ENCODE assay signal across 14 cellular contexts in the genomic region with DNA sequence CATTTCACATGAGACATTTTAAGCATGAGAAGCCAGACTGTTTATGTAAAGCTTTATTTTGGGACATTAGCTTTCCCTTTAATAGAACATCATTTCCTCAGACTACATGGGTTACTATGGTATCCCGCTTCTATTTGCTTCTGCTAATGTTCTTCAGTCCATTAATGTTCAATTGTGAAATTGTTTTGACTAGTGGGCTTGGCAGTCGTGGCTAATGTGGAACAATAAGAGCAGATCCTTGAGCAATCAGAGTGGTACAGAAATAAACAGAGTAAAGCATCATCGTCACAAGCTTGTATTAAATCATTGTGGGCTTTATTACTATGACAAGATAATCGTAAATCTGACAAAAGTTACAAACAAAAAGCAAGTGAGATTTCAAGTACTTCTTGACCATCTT.
DNase-seq lines count a peak whose midpoint lies in the region; ATAC-seq and TF ChIP-seq lines count a peak whose summit lies in the region.
"Had no signal": no experiment of that assay in that cellular context is flagged by ENCODE, and none has a peak within 500 bp of the region (broad histone marks: within the 10 kb centered on the region; RNA-seq: fewer than 3 reads in every experiment).

No MANE protein-coding gene starts in this region.

- no peak overlapping the region for H3K27ac Mint-ChIP-seq in activated T-helper 17 cell treated with anti-CD3 and anti-CD28 coated beads, Interleukin-2, amount 50 U/mL, for 72 hours
- H3K27ac Mint-ChIP-seq: activated CD8-positive, alpha-beta T cell treated with anti-CD3 and anti-CD28 coated beads, Interleukin-2, amount 10 ng/mL, durations not matched to agents 7 days and 5 days; activated naive CD4-positive, alpha-beta T cell treated with anti-CD3 and anti-CD28 coated beads, Interleukin-2, amount 10 ng/mL, durations not matched to agents 7 days and 5 days; IgD-negative memory B cell had no signal

- no peaks in the 10 kb centered on the region for H3K27me3 ChIP-seq in tibial artery
- H3K27me3 ChIP-seq in testis = no peaks in the 10 kb centered on the region
- no peaks in the 10 kb centered on the region for H3K27me3 ChIP-seq in adrenal gland

- WGBS in testis, 2 donors = 91 to 92% methylated on average over 4 of the region's 4 CpGs
- 43 to 54% (median 48%) methylated on average over 4 of the region's 4 CpGs for WGBS in adrenal gland, 4 donors

- no peak overlapping the region for H3K4me3 Mint-ChIP-seq in activated T-helper 17 cell treated with anti-CD3 and anti-CD28 coated beads, Interleukin-2, amount 50 U/mL, for 72 hours
- H3K4me3 Mint-ChIP-seq: activated CD8-positive, alpha-beta T cell treated with anti-CD3 and anti-CD28 coated beads, Interleukin-2, amount 10 ng/mL, durations not matched to agents 7 days and 5 days; activated naive CD4-positive, alpha-beta T cell treated with anti-CD3 and anti-CD28 coated beads, Interleukin-2, amount 10 ng/mL, durations not matched to agents 7 days and 5 days; IgD-negative memory B cell had no signal

- no peaks in the 10 kb centered on the region for H3K4me1 Mint-ChIP-seq in activated T-helper 17 cell treated with anti-CD3 and anti-CD28 coated beads, Interleukin-2, amount 50 U/mL, for 72 hours
- H3K4me1 Mint-ChIP-seq: activated naive CD4-positive, alpha-beta T cell treated with anti-CD3 and anti-CD28 coated beads, Interleukin-2, amount 10 ng/mL, durations not matched to agents 7 days and 5 days had no signal

- H3K9me3 ChIP-seq in tibial artery (no peaks in the 10 kb centered on the region), testis (no peaks in the 10 kb centered on the region), adrenal gland (replicated peaks in 1 of 3) (no peaks in the 10 kb centered on the region)

- H3K36me3 Mint-ChIP-seq in activated T-helper 17 cell treated with anti-CD3 and anti-CD28 coated beads, Interleukin-2, amount 50 U/mL, for 72 hours (ENCODE audit: low read depth) = no peaks in the 10 kb centered on the region
- H3K36me3 Mint-ChIP-seq: activated naive CD4-positive, alpha-beta T cell treated with anti-CD3 and anti-CD28 coated beads, Interleukin-2, amount 10 ng/mL, durations not matched to agents 7 days and 5 days; IgD-negative memory B cell had no signal

- DNase-seq in NCI-H345 (lab: John Stamatoyannopoulos, UW) (peak; percentile 11), NCI-H345 treated with DMSO at 0.1 percent for 48 hours (lab: John Stamatoyannopoulos, UW; ENCODE audit: unreplicated experiment) (no peak), NCI-H69 (lab: John Stamatoyannopoulos, UW) (peak; percentile 58), fibroblast of the aortic adventitia (ENCODE audit: low read depth) (peak; percentile 42), tibial artery (peak in 1 of 2 donors; percentile 60), testis (no peak), adrenal gland (no peak)
- DNase-seq: ACHN; activated CD8-positive, alpha-beta T cell treated with anti-CD3 and anti-CD28 coated beads, Interleukin-2, amount 10 ng/mL, durations not matched to agents 7 days and 5 days; activated naive CD4-positive, alpha-beta T cell treated with anti-CD3 and anti-CD28 coated beads, Interleukin-2, amount 10 ng/mL, durations not matched to agents 7 days and 5 days; GDM1; hippocampal formation had no signal

- H3K4me1 ChIP-seq in tibial artery (peaks cover 0 to 63% (median 7%) of the 10 kb centered on the region in 4 donors), testis (peaks cover 3% of the 10 kb centered on the region), adrenal gland (replicated peaks in 1 of 2) (no peaks in the 10 kb centered on the region)

- no peaks in the 10 kb centered on the region for H3K27me3 Mint-ChIP-seq in activated T-helper 17 cell treated with anti-CD3 and anti-CD28 coated beads, Interleukin-2, amount 50 U/mL, for 72 hours
- H3K27me3 Mint-ChIP-seq: activated naive CD4-positive, alpha-beta T cell treated with anti-CD3 and anti-CD28 coated beads, Interleukin-2, amount 10 ng/mL, durations not matched to agents 7 days and 5 days; IgD-negative memory B cell had no signal

- peak overlapping the region; percentile 70 to 85 for H3K27ac ChIP-seq in tibial artery
- no peak overlapping the region for H3K27ac ChIP-seq in testis
- no peak overlapping the region for H3K27ac ChIP-seq in adrenal gland

- TF ChIP-seq POLR2A in testis (IDR thresholded peaks at IDR 0.05) (no peak), adrenal gland (IDR thresholded peaks at IDR 0.05) (no peak)

- no peak for ATAC-seq in activated T-helper 17 cell treated with anti-CD3 and anti-CD28 coated beads, Interleukin-2, amount 50 U/mL, for 72 hours (replicated peaks)
- ATAC-seq: activated CD8-positive, alpha-beta T cell treated with anti-CD3 and anti-CD28 coated beads, Interleukin-2, amount 10 ng/mL, durations not matched to agents 7 days and 5 days had no signal

- H3K36me3 ChIP-seq in tibial artery (no peaks in the 10 kb centered on the region), testis (ENCODE audit: low read depth, missing control alignments) (no peaks in the 10 kb centered on the region), adrenal gland (replicated peaks in 1 of 2) (no peaks in the 10 kb centered on the region)

- TF ChIP-seq CTCF in fibroblast of the aortic adventitia (IDR thresholded peaks at IDR 0.05; ENCODE audit: insufficient read depth, low read length) = no peak
- no peak for TF ChIP-seq CTCF in tibial artery (IDR thresholded peaks at IDR 0.05)
- TF ChIP-seq CTCF in testis (IDR thresholded peaks at IDR 0.05) = no peak
- no peak for TF ChIP-seq CTCF in adrenal gland (IDR thresholded peaks at IDR 0.05)

- H3K4me3 ChIP-seq in fibroblast of the aortic adventitia (ENCODE audit: low read depth, low read length) = no peak overlapping the region
- no peak overlapping the region for H3K4me3 ChIP-seq in tibial artery
- no peak overlapping the region for H3K4me3 ChIP-seq in testis
- H3K4me3 ChIP-seq in adrenal gland = no peak overlapping the region

- H3K9me3 Mint-ChIP-seq in activated T-helper 17 cell treated with anti-CD3 and anti-CD28 coated beads, Interleukin-2, amount 50 U/mL, for 72 hours = no peaks in the 10 kb centered on the region
- H3K9me3 Mint-ChIP-seq: activated naive CD4-positive, alpha-beta T cell treated with anti-CD3 and anti-CD28 coated beads, Interleukin-2, amount 10 ng/mL, durations not matched to agents 7 days and 5 days had no signal

- intact Hi-C loops in tibial artery (cut with DNase I; ENCODE audit: low total_unique reads) = no loop called here
- intact Hi-C loops in testis (cut with DNase I; ENCODE audit: low total_unique reads) = no loop called here
- intact Hi-C loops in adrenal gland (cut with DNase I) = no loop called here

Comparison
In these comparisons a context has a peak if more than half of its experiments do, and no peak if none do; other contexts are left out.
1. DNase-seq: peak in NCI-H345 (single experiment), NCI-H69 (single experiment) and fibroblast of the aortic adventitia (single experiment); none in NCI-H345 treated with DMSO at 0.1 percent for 48 hours (single experiment), testis (single experiment) and adrenal gland (0 of 7).
2. H3K27ac ChIP-seq: peak in tibial artery (2 of 2); none in testis (0 of 2) and adrenal gland (0 of 5).